ENCODE assay signal across 20 cellular contexts in the genomic region with DNA sequence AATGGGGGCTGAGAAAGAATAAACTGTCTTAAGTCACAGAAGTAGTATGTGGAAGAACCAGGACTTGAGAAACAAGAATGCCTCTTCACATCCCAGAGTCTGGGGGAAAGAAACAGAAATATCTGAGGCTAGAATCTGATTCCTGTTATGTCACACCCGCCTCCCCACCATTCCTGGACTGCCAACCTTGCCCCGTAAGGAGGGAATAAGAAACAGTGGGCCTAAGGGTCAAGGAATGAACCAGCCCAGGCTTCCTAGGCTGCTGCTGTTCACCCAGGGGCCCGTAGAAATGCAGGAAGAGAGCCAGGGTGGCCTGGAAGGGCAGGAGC. TPM values are rescaled to one million over a fixed set of nuclear protein-coding genes. Genes with fewer than 3 reads are reported as not detected.
DNase-seq lines count a peak whose midpoint lies in the region; ATAC-seq, FAIRE-seq and TF ChIP-seq lines count a peak whose summit lies in the region.
"Had no signal": no experiment of that assay in that cellular context is flagged by ENCODE, and none has a peak within 500 bp of the region (broad histone marks: within the 10 kb centered on the region; RNA-seq: fewer than 3 reads in every experiment).

No MANE protein-coding gene starts in this region.

- peaks cover 88% of the 10 kb centered on the region for H3K79me2 ChIP-seq in GM23338 (replicated peaks; ENCODE audit: insufficient read depth)

- TF ChIP-seq POLR2A in H54 (IDR thresholded peaks at IDR 0.05; ENCODE audit: low read depth, low read length): no peak

- H3K27ac ChIP-seq in GM23338 (ENCODE audit: low read depth) (peak overlapping the region; percentile 78), layer of hippocampus (ENCODE audit: low read depth, low read length) (peak overlapping the region; percentile 55)
- H3K27ac ChIP-seq: left lung had no signal

- peaks cover 56% of the 10 kb centered on the region for H3K4me1 Mint-ChIP-seq in GM23338
- H3K4me1 Mint-ChIP-seq in chondrocyte (ENCODE audit: low read depth): peaks cover 52% of the 10 kb centered on the region
- H3K4me1 Mint-ChIP-seq in T-helper 2 cell treated with Interferon-gamma antibody and Interleukin-4, amounts not matched to agents 5 μg/mL and 100 μg/mL, for 36 hours (ENCODE audit: low read depth): peaks cover 8% of the 10 kb centered on the region

- H2AFZ ChIP-seq in GM23338: no peak overlapping the region

- peaks cover 30% of the 10 kb centered on the region for H3K36me3 Mint-ChIP-seq in GM23338 (ENCODE audit: low read depth)
- peaks cover 5% of the 10 kb centered on the region for H3K36me3 Mint-ChIP-seq in chondrocyte (ENCODE audit: low read depth)
- no peaks in the 10 kb centered on the region for H3K36me3 Mint-ChIP-seq in T-helper 2 cell treated with Interferon-gamma antibody and Interleukin-4, amounts not matched to agents 5 μg/mL and 100 μg/mL, for 36 hours (ENCODE audit: low read depth)
- H3K36me3 Mint-ChIP-seq: CD8-positive, alpha-beta memory T cell; IgD-negative memory B cell had no signal

- H3K27me3 Mint-ChIP-seq in GM23338 (ENCODE audit: insufficient read depth, low read depth, poor library complexity) (peaks cover 26% of the 10 kb centered on the region), chondrocyte (ENCODE audit: low read depth) (no peaks in the 10 kb centered on the region)
- H3K27me3 Mint-ChIP-seq in T-helper 2 cell treated with Interferon-gamma antibody and Interleukin-4, amounts not matched to agents 5 μg/mL and 100 μg/mL, for 36 hours (ENCODE audit: low read depth): peaks cover 71% of the 10 kb centered on the region

- ATAC-seq in GM23338 (no peak), GM18858 (IDR thresholded peaks at IDR 0.05; ENCODE audit: unreplicated experiment) (no peak), HG02588 (IDR thresholded peaks at IDR 0.05; ENCODE audit: unreplicated experiment) (no peak)
- ATAC-seq: left lung had no signal

- no peaks in the 10 kb centered on the region for H3K36me3 ChIP-seq in GM23338 (ENCODE audit: insufficient read depth)
- H3K36me3 ChIP-seq: uterus had no signal

- H4K20me1 ChIP-seq in GM23338 (replicated peaks; ENCODE audit: insufficient read depth): peaks cover 28% of the 10 kb centered on the region; the same call in 1 of the 2 replicates

- H3K9me3 Mint-ChIP-seq in GM23338 (no peaks in the 10 kb centered on the region), chondrocyte (ENCODE audit: low read depth) (no peaks in the 10 kb centered on the region)
- H3K9me3 Mint-ChIP-seq in T-helper 2 cell treated with Interferon-gamma antibody and Interleukin-4, amounts not matched to agents 5 μg/mL and 100 μg/mL, for 36 hours: no peaks in the 10 kb centered on the region
- H3K9me3 Mint-ChIP-seq: CD8-positive, alpha-beta memory T cell; nephron had no signal

- peak overlapping the region; percentile 98; the same call in 1 of the 2 replicates for H3K4me3 ChIP-seq in GM23338
- H3K4me3 ChIP-seq: uterus had no signal

- peaks cover 53% of the 10 kb centered on the region for H3K4me1 ChIP-seq in GM23338 (ENCODE audit: insufficient read depth)

- DNase-seq in GM23338 (ENCODE audit: low spot score) (no peak), chondrocyte (ENCODE audit: low spot score) (no peak), posterior vena cava (ENCODE audit: low spot score) (peak; percentile 38), H54 (ENCODE audit: insufficient read length, low spot score) (no peak)
- DNase-seq in T-helper 2 cell treated with Interferon-gamma antibody and Interleukin-4, amounts not matched to agents 5 μg/mL and 100 μg/mL, for 36 hours (ENCODE audit: low spot score): no peak
- DNase-seq: cortex of kidney, EL, HCEC 1CT, left lung, NCI-H2107, NCI-H82, SW 1271 had no signal

- peak overlapping the region; percentile 97 for H3K4me2 ChIP-seq in GM23338

- peaks cover 14% of the 10 kb centered on the region for H3F3A ChIP-seq in GM23338 (replicated peaks; ENCODE audit: low read depth)

- no peak for FAIRE-seq in H54 (lab: Jason Lieb, UNC)

- H3K27me3 ChIP-seq in GM23338 (ENCODE audit: insufficient read depth) (no peaks in the 10 kb centered on the region), layer of hippocampus (ENCODE audit: control insufficient read depth, insufficient read depth, low read length) (no peaks in the 10 kb centered on the region)

- TF ChIP-seq CTCF in GM23338 (conservative IDR thresholded peaks at IDR 0.05; ENCODE audit: low read depth in 2 of 2) (no peak), chondrocyte (IDR thresholded peaks at IDR 0.05) (no peak)

- intact Hi-C loops in posterior vena cava (cut with DNase I): no loop called here

- no peaks in the 10 kb centered on the region for H3K9me2 ChIP-seq in GM23338 (ENCODE audit: insufficient read depth)

- H3K4me3 Mint-ChIP-seq in GM23338 (peak overlapping the region; percentile 86), chondrocyte (ENCODE audit: unreplicated experiment) (peak overlapping the region; percentile 6)
- no peak overlapping the region for H3K4me3 Mint-ChIP-seq in T-helper 2 cell treated with Interferon-gamma antibody and Interleukin-4, amounts not matched to agents 5 μg/mL and 100 μg/mL, for 36 hours
- H3K4me3 Mint-ChIP-seq: CD8-positive, alpha-beta memory T cell had no signal

- H3K27ac Mint-ChIP-seq in GM23338 (peak overlapping the region; percentile 66), chondrocyte (ENCODE audit: unreplicated experiment) (peak overlapping the region; percentile 41)
- no peak overlapping the region for H3K27ac Mint-ChIP-seq in T-helper 2 cell treated with Interferon-gamma antibody and Interleukin-4, amounts not matched to agents 5 μg/mL and 100 μg/mL, for 36 hours
- H3K27ac Mint-ChIP-seq: IgD-negative memory B cell, nephron had no signal

TF ChIP-seq in GM23338, 12 proteins besides CTCF, POLR2A, EP300 and RAD21:
- TF ChIP-seq EZH2 (IDR thresholded peaks at IDR 0.05; ENCODE audit: low read depth, unreplicated experiment): no peak

RNA-seq across cellular contexts. Expression of a gene that starts 4.3 kb away (rescaled TPM):
- 155 and 183 TPM in 2 replicates for total RNA-seq in GM23338 (2014; rRNA removed; shearing (Covaris generic))
- polyA plus RNA-seq in GM23338 (2016; fragmentation: Nextera tagmentation; extraction: Ambion mirVana): 26.2 and 27.8 TPM in 2 replicates
- 10.9 to 85.4 TPM (median 82.9 TPM) in 3 replicates for total RNA-seq in chondrocyte
- 10 to 100 TPM; 30.2 to 36.7 TPM for total RNA-seq in posterior vena cava
- total RNA-seq: activated CD8-positive, alpha-beta memory T cell treated with anti-CD3 and anti-CD28 coated beads for 36 hours; CD8-positive, alpha-beta memory T cell had no signal

RNA-seq across cellular contexts. Expression of a gene that starts 49.8 kb away (rescaled TPM):
- 50.0 and 62.2 TPM in 2 replicates for total RNA-seq in GM23338 (2014; rRNA removed; shearing (Covaris generic))
- polyA plus RNA-seq in GM23338 (2016; fragmentation: Nextera tagmentation; extraction: Ambion mirVana): 25.6 and 26.9 TPM in 2 replicates
- total RNA-seq in chondrocyte (43.8 to 52.4 TPM (median 45.0 TPM) in 3 replicates), posterior vena cava (10 to 100 TPM; 46.4 to 49.6 TPM)
